In the genomic region with DNA sequence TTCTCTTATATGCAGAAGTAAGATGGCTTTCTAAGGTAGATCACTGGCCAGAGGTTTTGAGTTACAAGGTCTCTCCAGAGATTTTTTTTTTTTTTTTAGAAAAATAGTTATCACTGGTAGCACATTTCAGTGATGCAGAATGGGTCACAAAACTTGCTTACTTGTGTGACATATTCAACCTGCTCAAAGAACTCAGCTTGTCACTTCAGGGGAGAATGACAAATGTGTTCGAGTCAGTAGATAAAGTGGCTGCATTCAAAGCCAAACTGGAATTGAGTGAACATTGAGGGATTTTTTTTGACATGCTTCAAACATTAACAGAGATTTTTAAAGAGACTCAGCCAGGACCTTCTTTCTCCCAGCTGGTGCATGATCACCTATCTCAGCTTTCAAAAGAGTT, we compare ENCODE assay signal across 1 cellular context.
A peak's percentile ranks its signal among the peaks of the same experiment; 100 is the strongest.
TF ChIP-seq lines count a peak whose summit lies in the region.

No MANE protein-coding gene starts in this region.

TF ChIP-seq in K562, 482 proteins besides CTCF, POLR2A, EP300 and RAD21:
- TF ChIP-seq ZC3H8 (IDR thresholded peaks at IDR 0.05): no peak
- TF ChIP-seq HOXB6 (CRISPR knock-in tag; IDR thresholded peaks at IDR 0.05; ENCODE audit: borderline replicate concordance): no peak
- TF ChIP-seq STAT5A (IDR thresholded peaks at IDR 0.05; ENCODE audit: borderline replicate concordance, low read length): 0 out of 2 replicates have a peak, but pooled peaks have one; percentile 16
- TF ChIP-seq ARID1B (IDR thresholded peaks at IDR 0.05): peak; percentile 69
- TF ChIP-seq CBX5 (IDR thresholded peaks at IDR 0.05; ENCODE audit: borderline replicate concordance, low read depth): 0 out of 2 replicates have a peak, but pooled peaks have one; percentile 38
- no peak for TF ChIP-seq RBM15 (IDR thresholded peaks at IDR 0.05; ENCODE audit: insufficient read depth, low read length)
- no peak for TF ChIP-seq PBX2 (CRISPR knock-in tag; IDR thresholded peaks at IDR 0.05; ENCODE audit: low read depth)
- TF ChIP-seq PBX2 (tag; conservative IDR thresholded peaks at IDR 0.05; ENCODE audit: low read depth): peak; percentile 82
- TF ChIP-seq SMARCA4 (IDR thresholded peaks at IDR 0.05): peak; percentile 48; the same call in 1 of the 2 replicates
- TF ChIP-seq ZNF507 (tag; conservative IDR thresholded peaks at IDR 0.05): no peak
- TF ChIP-seq TEAD4 (IDR thresholded peaks at IDR 0.05; ENCODE audit: low read length): peak; percentile 42
- no peak for TF ChIP-seq TEAD4 (CRISPR knock-in tag; IDR thresholded peaks at IDR 0.05; ENCODE audit: borderline replicate concordance)
- peak in 1 of 2 experiments; percentile 62; a peak in 2 of 4 replicates for TF ChIP-seq RCOR1 (IDR thresholded peaks at IDR 0.05; ENCODE audit: borderline replicate concordance in 1 of 2, low read depth in 2 of 2, low read length in 2 of 2)
- peak; percentile 84 for TF ChIP-seq PKNOX1 (IDR thresholded peaks at IDR 0.05)
- TF ChIP-seq ETV6 (IDR thresholded peaks at IDR 0.05; ENCODE audit: borderline replicate concordance in 1 of 2, low read depth in 2 of 2, low read length in 1 of 2): 0 out of 4 replicates have a peak, but pooled peaks of 1 of the 2 experiments have one; percentile 26
- no peak for TF ChIP-seq ETV6 (CRISPR knock-in tag; IDR thresholded peaks at IDR 0.05; ENCODE audit: borderline replicate concordance)
- peak; percentile 84 for TF ChIP-seq ZNF384 (IDR thresholded peaks at IDR 0.05; ENCODE audit: low read depth, low read length)
- peak; percentile 32; the same call in 1 of the 2 replicates for TF ChIP-seq HMBOX1 (IDR thresholded peaks at IDR 0.05)
- TF ChIP-seq DPF2 (IDR thresholded peaks at IDR 0.05): peak; percentile 46; the same call in 1 of the 2 replicates
- peak; percentile 96 for TF ChIP-seq MEIS2 (IDR thresholded peaks at IDR 0.05; ENCODE audit: partially characterized antibody)
- TF ChIP-seq ZEB2 (IDR thresholded peaks at IDR 0.05): 0 out of 2 replicates have a peak, but pooled peaks have one; percentile 21
- TF ChIP-seq CBFA2T2 (conservative IDR thresholded peaks at IDR 0.05): peak; percentile 48
- TF ChIP-seq TCF3 (CRISPR knock-in tag; IDR thresholded peaks at IDR 0.05): peak; percentile 57; the same call in 1 of the 2 replicates
- TF ChIP-seq NELFE (IDR thresholded peaks at IDR 0.05; ENCODE audit: insufficient read depth, insufficient read length): no peak
- peak; percentile 35; the same call in 1 of the 2 replicates for TF ChIP-seq CREM (IDR thresholded peaks at IDR 0.05; ENCODE audit: low read depth)
- peak; percentile 48; the same call in 1 of the 2 replicates for TF ChIP-seq TAL1 (IDR thresholded peaks at IDR 0.05)
- TF ChIP-seq CBFA2T3 (IDR thresholded peaks at IDR 0.05): peak; percentile 78
- TF ChIP-seq TEAD1 (CRISPR knock-in tag; IDR thresholded peaks at IDR 0.05): 0 out of 4 replicates have a peak, but pooled peaks of 1 of the 2 experiments have one; percentile 25
- no peak; the same call in 1 of the 2 replicates for TF ChIP-seq C11orf30 (IDR thresholded peaks at IDR 0.05; ENCODE audit: low read depth)
- TF ChIP-seq HDAC1 (IDR thresholded peaks at IDR 0.05): peak in 1 of 2 experiments; percentile 58; a peak in 1 of 4 replicates
- peak; percentile 86 to 92 for TF ChIP-seq KDM1A (IDR thresholded peaks at IDR 0.05)
- peak; percentile 37; the same call in 1 of the 2 replicates for TF ChIP-seq ARID3A (IDR thresholded peaks at IDR 0.05; ENCODE audit: borderline replicate concordance, low read depth, low read length)
